In the genomic region with DNA sequence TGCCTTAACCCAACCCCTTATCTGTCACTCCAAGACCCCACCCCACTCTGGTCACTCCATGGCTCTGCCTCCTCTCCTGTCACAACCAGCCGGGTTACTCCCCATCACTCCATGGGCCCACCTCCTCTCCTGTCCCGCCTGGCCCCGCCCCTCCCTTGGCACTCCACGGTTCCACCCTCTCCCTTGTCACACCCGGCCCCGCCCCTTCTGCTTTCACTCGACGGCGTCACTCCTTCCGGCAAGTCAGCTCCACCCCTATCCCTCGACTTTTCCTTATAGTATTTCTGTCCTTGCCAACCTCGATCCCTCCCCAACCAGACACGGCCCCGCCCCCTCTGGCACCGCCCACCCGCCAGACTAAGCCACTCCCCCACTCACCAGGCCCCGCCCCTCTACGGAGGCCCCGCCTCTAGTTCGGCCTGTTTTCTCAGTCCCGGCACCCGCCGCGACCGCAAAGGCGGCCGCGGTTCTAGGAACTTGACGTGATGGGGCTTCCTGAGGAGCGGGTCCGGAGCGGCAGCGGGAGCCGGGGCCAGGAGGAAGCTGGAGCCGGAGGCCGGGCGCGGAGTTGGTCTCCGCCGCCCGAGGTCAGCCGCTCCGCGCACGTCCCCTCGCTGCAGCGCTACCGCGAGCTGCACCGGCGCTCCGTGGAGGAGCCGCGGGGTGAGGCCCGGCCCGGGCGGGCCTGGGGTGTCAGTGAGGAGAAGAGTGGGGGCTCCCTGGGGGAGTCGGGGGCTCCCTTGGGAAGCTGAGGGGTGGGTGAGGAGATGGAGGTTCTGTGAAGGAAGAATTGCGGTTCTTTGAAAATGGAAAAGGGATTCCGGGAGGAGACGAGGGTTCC, we compare ENCODE assay signal across 1 cellular context.
TF ChIP-seq lines count a peak whose summit lies in the region.

A gene with protein sequence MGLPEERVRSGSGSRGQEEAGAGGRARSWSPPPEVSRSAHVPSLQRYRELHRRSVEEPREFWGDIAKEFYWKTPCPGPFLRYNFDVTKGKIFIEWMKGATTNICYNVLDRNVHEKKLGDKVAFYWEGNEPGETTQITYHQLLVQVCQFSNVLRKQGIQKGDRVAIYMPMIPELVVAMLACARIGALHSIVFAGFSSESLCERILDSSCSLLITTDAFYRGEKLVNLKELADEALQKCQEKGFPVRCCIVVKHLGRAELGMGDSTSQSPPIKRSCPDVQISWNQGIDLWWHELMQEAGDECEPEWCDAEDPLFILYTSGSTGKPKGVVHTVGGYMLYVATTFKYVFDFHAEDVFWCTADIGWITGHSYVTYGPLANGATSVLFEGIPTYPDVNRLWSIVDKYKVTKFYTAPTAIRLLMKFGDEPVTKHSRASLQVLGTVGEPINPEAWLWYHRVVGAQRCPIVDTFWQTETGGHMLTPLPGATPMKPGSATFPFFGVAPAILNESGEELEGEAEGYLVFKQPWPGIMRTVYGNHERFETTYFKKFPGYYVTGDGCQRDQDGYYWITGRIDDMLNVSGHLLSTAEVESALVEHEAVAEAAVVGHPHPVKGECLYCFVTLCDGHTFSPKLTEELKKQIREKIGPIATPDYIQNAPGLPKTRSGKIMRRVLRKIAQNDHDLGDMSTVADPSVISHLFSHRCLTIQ (plus strand): TSS at position 452 of the 841 bp plus-strand sequence. CDS start 34 bp downstream, at position 486.

TF ChIP-seq in HepG2, 621 proteins besides CTCF, POLR2A, EP300 and RAD21 (continued from another document and continues in another):
- TF ChIP-seq ZNF83 (CRISPR knock-in tag; IDR thresholded peaks at IDR 0.05; ENCODE audit: borderline replicate concordance) (no peak), ZNF432 (CRISPR knock-in tag; IDR thresholded peaks at IDR 0.05; ENCODE audit: borderline replicate concordance) (no peak), AHR (CRISPR knock-in tag; IDR thresholded peaks at IDR 0.05) (0 out of 2 replicates have a peak, but pooled peaks have one; percentile 89), ZNF672 (CRISPR knock-in tag; IDR thresholded peaks at IDR 0.05) (no peak), ZNF232 (CRISPR knock-in tag; IDR thresholded peaks at IDR 0.05; ENCODE audit: borderline replicate concordance) (peak; percentile 21; the same call in 1 of the 2 replicates), ZNF746 (CRISPR knock-in tag; IDR thresholded peaks at IDR 0.05) (no peak), ZSCAN25 (CRISPR knock-in tag; IDR thresholded peaks at IDR 0.05) (no peak), ZNF660 (CRISPR knock-in tag; IDR thresholded peaks at IDR 0.05; ENCODE audit: borderline replicate concordance, low read depth) (no peak), CBX5 (CRISPR knock-in tag; IDR thresholded peaks at IDR 0.05; ENCODE audit: borderline replicate concordance) (no peak; the same call in 1 of the 2 replicates), HDAC2 (CRISPR knock-in tag; IDR thresholded peaks at IDR 0.05) (peak; percentile 8; the same call in 1 of the 2 replicates), ZSCAN20 (CRISPR knock-in tag; IDR thresholded peaks at IDR 0.05; ENCODE audit: borderline replicate concordance) (peak; percentile 98), ATRX (CRISPR knock-in tag; IDR thresholded peaks at IDR 0.05; ENCODE audit: borderline replicate concordance) (no peak), FOXC1 (CRISPR knock-in tag; IDR thresholded peaks at IDR 0.05; ENCODE audit: borderline replicate concordance) (peak; percentile 71; the same call in 1 of the 2 replicates), CBFB (CRISPR knock-in tag; IDR thresholded peaks at IDR 0.05) (no peak; the same call in 1 of the 2 replicates), ZNF3 (CRISPR knock-in tag; IDR thresholded peaks at IDR 0.05) (no peak), NCOA1 (CRISPR knock-in tag; IDR thresholded peaks at IDR 0.05) (no peak), ZBTB20 (CRISPR knock-in tag; IDR thresholded peaks at IDR 0.05; ENCODE audit: borderline replicate concordance, low read depth) (no peak), TAF1 (CRISPR knock-in tag; IDR thresholded peaks at IDR 0.05) (peak; percentile 85), MXI1 (IDR thresholded peaks at IDR 0.05; ENCODE audit: borderline replicate concordance, low read depth, low read length) (no peak; the same call in 2 of the 3 replicates), SIN3B (IDR thresholded peaks at IDR 0.05; ENCODE audit: low read length) (no peak), ZNF556 (CRISPR knock-in tag; IDR thresholded peaks at IDR 0.05; ENCODE audit: borderline replicate concordance) (0 out of 2 replicates have a peak, but pooled peaks have one; percentile 23), TBX2 (CRISPR knock-in tag; IDR thresholded peaks at IDR 0.05; ENCODE audit: borderline replicate concordance) (peak; percentile 8; the same call in 1 of the 2 replicates), RORA (CRISPR knock-in tag; IDR thresholded peaks at IDR 0.05) (no peak), ZFP36L2 (CRISPR knock-in tag; IDR thresholded peaks at IDR 0.05) (no peak), ZNF737 (CRISPR knock-in tag; IDR thresholded peaks at IDR 0.05; ENCODE audit: borderline replicate concordance) (no peak), ZNF496 (CRISPR knock-in tag; IDR thresholded peaks at IDR 0.05; ENCODE audit: insufficient replicate concordance) (no peak), ZMYM4 (CRISPR knock-in tag; IDR thresholded peaks at IDR 0.05) (no peak; the same call in 1 of the 2 replicates), ZFP36 (IDR thresholded peaks at IDR 0.05; ENCODE audit: borderline replicate concordance, low read depth, low read length, partially characterized antibody) (no peak)
- TF ChIP-seq, protein P1, sequence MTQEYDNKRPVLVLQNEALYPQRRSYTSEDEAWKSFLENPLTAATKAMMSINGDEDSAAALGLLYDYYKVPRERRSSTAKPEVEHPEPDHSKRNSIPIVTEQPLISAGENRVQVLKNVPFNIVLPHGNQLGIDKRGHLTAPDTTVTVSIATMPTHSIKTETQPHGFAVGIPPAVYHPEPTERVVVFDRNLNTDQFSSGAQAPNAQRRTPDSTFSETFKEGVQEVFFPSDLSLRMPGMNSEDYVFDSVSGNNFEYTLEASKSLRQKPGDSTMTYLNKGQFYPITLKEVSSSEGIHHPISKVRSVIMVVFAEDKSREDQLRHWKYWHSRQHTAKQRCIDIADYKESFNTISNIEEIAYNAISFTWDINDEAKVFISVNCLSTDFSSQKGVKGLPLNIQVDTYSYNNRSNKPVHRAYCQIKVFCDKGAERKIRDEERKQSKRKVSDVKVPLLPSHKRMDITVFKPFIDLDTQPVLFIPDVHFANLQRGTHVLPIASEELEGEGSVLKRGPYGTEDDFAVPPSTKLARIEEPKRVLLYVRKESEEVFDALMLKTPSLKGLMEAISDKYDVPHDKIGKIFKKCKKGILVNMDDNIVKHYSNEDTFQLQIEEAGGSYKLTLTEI (CRISPR knock-in tag; conservative IDR thresholded peaks at IDR 0.05): no peak
- TF ChIP-seq, protein P2, sequence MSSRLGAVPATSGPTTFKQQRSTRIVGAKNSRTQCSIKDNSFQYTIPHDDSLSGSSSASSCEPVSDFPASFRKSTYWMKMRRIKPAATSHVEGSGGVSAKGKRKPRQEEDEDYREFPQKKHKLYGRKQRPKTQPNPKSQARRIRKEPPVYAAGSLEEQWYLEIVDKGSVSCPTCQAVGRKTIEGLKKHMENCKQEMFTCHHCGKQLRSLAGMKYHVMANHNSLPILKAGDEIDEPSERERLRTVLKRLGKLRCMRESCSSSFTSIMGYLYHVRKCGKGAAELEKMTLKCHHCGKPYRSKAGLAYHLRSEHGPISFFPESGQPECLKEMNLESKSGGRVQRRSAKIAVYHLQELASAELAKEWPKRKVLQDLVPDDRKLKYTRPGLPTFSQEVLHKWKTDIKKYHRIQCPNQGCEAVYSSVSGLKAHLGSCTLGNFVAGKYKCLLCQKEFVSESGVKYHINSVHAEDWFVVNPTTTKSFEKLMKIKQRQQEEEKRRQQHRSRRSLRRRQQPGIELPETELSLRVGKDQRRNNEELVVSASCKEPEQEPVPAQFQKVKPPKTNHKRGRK (CRISPR knock-in tag; IDR thresholded peaks at IDR 0.05): no peak
- TF ChIP-seq, protein P3, sequence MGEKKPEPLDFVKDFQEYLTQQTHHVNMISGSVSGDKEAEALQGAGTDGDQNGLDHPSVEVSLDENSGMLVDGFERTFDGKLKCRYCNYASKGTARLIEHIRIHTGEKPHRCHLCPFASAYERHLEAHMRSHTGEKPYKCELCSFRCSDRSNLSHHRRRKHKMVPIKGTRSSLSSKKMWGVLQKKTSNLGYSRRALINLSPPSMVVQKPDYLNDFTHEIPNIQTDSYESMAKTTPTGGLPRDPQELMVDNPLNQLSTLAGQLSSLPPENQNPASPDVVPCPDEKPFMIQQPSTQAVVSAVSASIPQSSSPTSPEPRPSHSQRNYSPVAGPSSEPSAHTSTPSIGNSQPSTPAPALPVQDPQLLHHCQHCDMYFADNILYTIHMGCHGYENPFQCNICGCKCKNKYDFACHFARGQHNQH (CRISPR knock-in tag; IDR thresholded peaks at IDR 0.05): peak; percentile 5; the same call in 1 of the 2 replicates
- TF ChIP-seq, protein P4, sequence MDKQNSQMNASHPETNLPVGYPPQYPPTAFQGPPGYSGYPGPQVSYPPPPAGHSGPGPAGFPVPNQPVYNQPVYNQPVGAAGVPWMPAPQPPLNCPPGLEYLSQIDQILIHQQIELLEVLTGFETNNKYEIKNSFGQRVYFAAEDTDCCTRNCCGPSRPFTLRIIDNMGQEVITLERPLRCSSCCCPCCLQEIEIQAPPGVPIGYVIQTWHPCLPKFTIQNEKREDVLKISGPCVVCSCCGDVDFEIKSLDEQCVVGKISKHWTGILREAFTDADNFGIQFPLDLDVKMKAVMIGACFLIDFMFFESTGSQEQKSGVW (CRISPR knock-in tag; IDR thresholded peaks at IDR 0.05; ENCODE audit: borderline replicate concordance): no peak; the same call in 1 of the 2 replicates
- TF ChIP-seq, protein P5, sequence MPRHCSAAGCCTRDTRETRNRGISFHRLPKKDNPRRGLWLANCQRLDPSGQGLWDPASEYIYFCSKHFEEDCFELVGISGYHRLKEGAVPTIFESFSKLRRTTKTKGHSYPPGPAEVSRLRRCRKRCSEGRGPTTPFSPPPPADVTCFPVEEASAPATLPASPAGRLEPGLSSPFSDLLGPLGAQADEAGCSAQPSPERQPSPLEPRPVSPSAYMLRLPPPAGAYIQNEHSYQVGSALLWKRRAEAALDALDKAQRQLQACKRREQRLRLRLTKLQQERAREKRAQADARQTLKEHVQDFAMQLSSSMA (CRISPR knock-in tag; IDR thresholded peaks at IDR 0.05): peak; percentile 70; the same call in 1 of the 2 replicates
- TF ChIP-seq, protein P6, sequence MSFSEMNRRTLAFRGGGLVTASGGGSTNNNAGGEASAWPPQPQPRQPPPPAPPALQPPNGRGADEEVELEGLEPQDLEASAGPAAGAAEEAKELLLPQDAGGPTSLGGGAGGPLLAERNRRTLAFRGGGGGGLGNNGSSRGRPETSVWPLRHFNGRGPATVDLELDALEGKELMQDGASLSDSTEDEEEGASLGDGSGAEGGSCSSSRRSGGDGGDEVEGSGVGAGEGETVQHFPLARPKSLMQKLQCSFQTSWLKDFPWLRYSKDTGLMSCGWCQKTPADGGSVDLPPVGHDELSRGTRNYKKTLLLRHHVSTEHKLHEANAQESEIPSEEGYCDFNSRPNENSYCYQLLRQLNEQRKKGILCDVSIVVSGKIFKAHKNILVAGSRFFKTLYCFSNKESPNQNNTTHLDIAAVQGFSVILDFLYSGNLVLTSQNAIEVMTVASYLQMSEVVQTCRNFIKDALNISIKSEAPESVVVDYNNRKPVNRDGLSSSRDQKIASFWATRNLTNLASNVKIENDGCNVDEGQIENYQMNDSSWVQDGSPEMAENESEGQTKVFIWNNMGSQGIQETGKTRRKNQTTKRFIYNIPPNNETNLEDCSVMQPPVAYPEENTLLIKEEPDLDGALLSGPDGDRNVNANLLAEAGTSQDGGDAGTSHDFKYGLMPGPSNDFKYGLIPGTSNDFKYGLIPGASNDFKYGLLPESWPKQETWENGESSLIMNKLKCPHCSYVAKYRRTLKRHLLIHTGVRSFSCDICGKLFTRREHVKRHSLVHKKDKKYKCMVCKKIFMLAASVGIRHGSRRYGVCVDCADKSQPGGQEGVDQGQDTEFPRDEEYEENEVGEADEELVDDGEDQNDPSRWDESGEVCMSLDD (CRISPR knock-in tag; IDR thresholded peaks at IDR 0.05; ENCODE audit: borderline replicate concordance): no peak; the same call in 1 of the 2 replicates
- TF ChIP-seq, protein P7, sequence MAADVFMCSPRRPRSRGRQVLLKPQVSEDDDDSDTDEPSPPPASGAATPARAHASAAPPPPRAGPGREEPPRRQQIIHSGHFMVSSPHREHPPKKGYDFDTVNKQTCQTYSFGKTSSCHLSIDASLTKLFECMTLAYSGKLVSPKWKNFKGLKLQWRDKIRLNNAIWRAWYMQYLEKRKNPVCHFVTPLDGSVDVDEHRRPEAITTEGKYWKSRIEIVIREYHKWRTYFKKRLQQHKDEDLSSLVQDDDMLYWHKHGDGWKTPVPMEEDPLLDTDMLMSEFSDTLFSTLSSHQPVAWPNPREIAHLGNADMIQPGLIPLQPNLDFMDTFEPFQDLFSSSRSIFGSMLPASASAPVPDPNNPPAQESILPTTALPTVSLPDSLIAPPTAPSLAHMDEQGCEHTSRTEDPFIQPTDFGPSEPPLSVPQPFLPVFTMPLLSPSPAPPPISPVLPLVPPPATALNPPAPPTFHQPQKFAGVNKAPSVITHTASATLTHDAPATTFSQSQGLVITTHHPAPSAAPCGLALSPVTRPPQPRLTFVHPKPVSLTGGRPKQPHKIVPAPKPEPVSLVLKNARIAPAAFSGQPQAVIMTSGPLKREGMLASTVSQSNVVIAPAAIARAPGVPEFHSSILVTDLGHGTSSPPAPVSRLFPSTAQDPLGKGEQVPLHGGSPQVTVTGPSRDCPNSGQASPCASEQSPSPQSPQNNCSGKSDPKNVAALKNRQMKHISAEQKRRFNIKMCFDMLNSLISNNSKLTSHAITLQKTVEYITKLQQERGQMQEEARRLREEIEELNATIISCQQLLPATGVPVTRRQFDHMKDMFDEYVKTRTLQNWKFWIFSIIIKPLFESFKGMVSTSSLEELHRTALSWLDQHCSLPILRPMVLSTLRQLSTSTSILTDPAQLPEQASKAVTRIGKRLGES (CRISPR knock-in tag; IDR thresholded peaks at IDR 0.05; ENCODE audit: borderline replicate concordance): no peak
- TF ChIP-seq, protein P8, sequence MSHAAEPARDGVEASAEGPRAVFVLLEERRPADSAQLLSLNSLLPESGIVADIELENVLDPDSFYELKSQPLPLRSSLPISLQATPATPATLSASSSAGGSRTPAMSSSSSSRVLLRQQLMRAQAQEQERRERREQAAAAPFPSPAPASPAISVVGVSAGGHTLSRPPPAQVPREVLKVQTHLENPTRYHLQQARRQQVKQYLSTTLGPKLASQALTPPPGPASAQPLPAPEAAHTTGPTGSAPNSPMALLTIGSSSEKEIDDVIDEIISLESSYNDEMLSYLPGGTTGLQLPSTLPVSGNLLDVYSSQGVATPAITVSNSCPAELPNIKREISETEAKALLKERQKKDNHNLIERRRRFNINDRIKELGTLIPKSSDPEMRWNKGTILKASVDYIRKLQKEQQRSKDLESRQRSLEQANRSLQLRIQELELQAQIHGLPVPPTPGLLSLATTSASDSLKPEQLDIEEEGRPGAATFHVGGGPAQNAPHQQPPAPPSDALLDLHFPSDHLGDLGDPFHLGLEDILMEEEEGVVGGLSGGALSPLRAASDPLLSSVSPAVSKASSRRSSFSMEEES (CRISPR knock-in tag; IDR thresholded peaks at IDR 0.05): peak; percentile 2; the same call in 1 of the 2 replicates
- TF ChIP-seq, protein P9, sequence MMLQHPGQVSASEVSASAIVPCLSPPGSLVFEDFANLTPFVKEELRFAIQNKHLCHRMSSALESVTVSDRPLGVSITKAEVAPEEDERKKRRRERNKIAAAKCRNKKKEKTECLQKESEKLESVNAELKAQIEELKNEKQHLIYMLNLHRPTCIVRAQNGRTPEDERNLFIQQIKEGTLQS (CRISPR knock-in tag; IDR thresholded peaks at IDR 0.05): no peak
